Comparison of ENCODE assay signal across 9 cellular contexts in the genomic region with DNA sequence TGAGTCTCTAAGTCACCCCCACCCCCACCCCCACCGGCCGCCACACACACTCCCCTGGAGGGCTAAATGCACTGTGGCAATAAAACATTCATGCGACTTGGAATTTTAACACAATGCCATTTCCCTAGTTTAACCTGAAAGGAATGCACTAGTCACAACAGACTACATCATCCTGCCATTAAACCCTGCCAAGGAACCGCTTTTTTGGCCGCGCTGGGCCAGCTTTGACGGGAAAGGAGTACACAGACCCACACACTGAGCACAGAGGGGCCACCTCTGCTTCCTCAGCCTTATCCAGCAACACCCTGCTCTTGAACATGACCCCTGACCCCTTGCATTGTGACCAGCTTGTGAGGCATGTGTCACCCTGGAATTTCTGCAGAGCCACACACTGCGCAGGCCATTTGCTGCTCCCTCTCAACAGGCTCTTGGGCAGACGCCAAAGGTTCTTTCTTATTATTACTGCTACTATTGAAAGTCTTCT.
DNase-seq lines count a peak whose midpoint lies in the region; ATAC-seq and TF ChIP-seq lines count a peak whose summit lies in the region.
"Had no signal": no experiment of that assay in that cellular context is flagged by ENCODE, and none has a peak within 500 bp of the region (broad histone marks: within the 10 kb centered on the region; RNA-seq: fewer than 3 reads in every experiment).

No MANE protein-coding gene starts in this region.

- peaks cover 0 to 3% (median 0%) of the 10 kb centered on the region in 9 donors for H3K9me3 Mint-ChIP-seq in naive thymus-derived CD8-positive, alpha-beta T cell

- peak; percentile 56 to 97 for DNase-seq in ascending aorta (ENCODE audit: low spot score in 2 of 2)
- peak; percentile 72 for DNase-seq in hepatocyte (ENCODE audit: low spot score)
- DNase-seq in skeletal muscle cell (ENCODE audit: low read depth) = peak; percentile 100
- no peak for DNase-seq in activated CD4-positive, CD25-positive, alpha-beta regulatory T cell treated with anti-CD3 and anti-CD28 coated beads, Interleukin-2, amount 50 U/mL, for 72 hours
- DNase-seq in NOMO-1 (lab: John Stamatoyannopoulos, UW; ENCODE audit: unreplicated experiment in 2 of 2) = no peak
- DNase-seq in naive thymus-derived CD8-positive, alpha-beta T cell = no peak

- peak overlapping the region; percentile 74 for H3K4me2 ChIP-seq in hepatocyte

- no peak for ATAC-seq in naive thymus-derived CD8-positive, alpha-beta T cell
- no peak for ATAC-seq in HG03442 (IDR thresholded peaks at IDR 0.05; ENCODE audit: unreplicated experiment)

- H3K27me3 ChIP-seq in ascending aorta = no peaks in the 10 kb centered on the region
- H3K27me3 ChIP-seq in hepatocyte = no peaks in the 10 kb centered on the region

- H4K20me1 ChIP-seq in hepatocyte (ENCODE audit: insufficient read depth, poor library complexity, severe bottlenecking) = no peaks in the 10 kb centered on the region

- H3K27ac ChIP-seq in HEK293 (ENCODE audit: extremely low read depth, low read depth, low read length) = peak overlapping the region; percentile 86
- peak overlapping the region; percentile 85 to 94 for H3K27ac ChIP-seq in ascending aorta
- H3K27ac ChIP-seq in hepatocyte = peak overlapping the region; percentile 87
- H3K27ac ChIP-seq: parathyroid adenoma had no signal

- H3K9me3 ChIP-seq in HEK293 (ENCODE audit: control insufficient read depth, insufficient read depth, low read depth, low read length) = no peaks in the 10 kb centered on the region
- H3K9me3 ChIP-seq in ascending aorta = no peaks in the 10 kb centered on the region
- H3K9me3 ChIP-seq in hepatocyte (ENCODE audit: low read depth) = no peaks in the 10 kb centered on the region

- H3K27ac Mint-ChIP-seq in naive thymus-derived CD8-positive, alpha-beta T cell = no peak overlapping the region

- H3K4me3 Mint-ChIP-seq in naive thymus-derived CD8-positive, alpha-beta T cell = no peak overlapping the region

- H3K4me1 Mint-ChIP-seq in naive thymus-derived CD8-positive, alpha-beta T cell = peaks cover 0 to 4% (median 0%) of the 10 kb centered on the region in 4 donors

- CTCF ChIA-PET in HEK293 (lab: Yijun Ruan, JAX) = interaction anchor here (0.6 to 0.7 kb wide), 4 partner anchors 14 to 512 kb away, joined by 3 to 5 read pairs (median 4); no protein-coding TSS in a partner anchor

- no peaks in the 10 kb centered on the region for H3K36me3 Mint-ChIP-seq in naive thymus-derived CD8-positive, alpha-beta T cell

- TF ChIP-seq CTCF in HEK293 (tag by site-specific recombination; IDR thresholded peaks at IDR 0.05) (no peak), ascending aorta (IDR thresholded peaks at IDR 0.05) (no peak), hepatocyte (IDR thresholded peaks at IDR 0.05; ENCODE audit: poor library complexity) (no peak)

- peaks cover 2% of the 10 kb centered on the region for H3K79me2 ChIP-seq in hepatocyte
- H3K79me2 ChIP-seq: parathyroid adenoma had no signal

- intact Hi-C loops in ascending aorta (cut with DNase I) = loop anchor here (1.0 to 10.0 kb wide), 4 partner anchors 22 to 430 kb away; partner anchors contain the start of gene BNC2

- WGBS in hepatocyte (ENCODE audit: low lambda C conversion rate, missing lambda C conversion rate) = 12% methylated on average over 9 of the region's 9 CpGs

- H3K4me3 ChIP-seq in HEK293 (ENCODE audit: low read depth, low read length) (peak overlapping the region; percentile 42), ascending aorta (peak overlapping the region in 1 of 2 donors; percentile 64), hepatocyte (no peak overlapping the region), skeletal muscle cell (ENCODE audit: low read depth, low read length) (peak overlapping the region; percentile 42)

- POLR2A ChIA-PET in HEK293 (lab: Yijun Ruan, JAX) = interaction anchor here (0.6 to 1.4 kb wide), 6 partner anchors 14 to 161 kb away, joined by 3 to 13 read pairs (median 6); no protein-coding TSS in a partner anchor
- POLR2A ChIA-PET in naive thymus-derived CD8-positive, alpha-beta T cell (lab: Charles Lee) = no interaction called here

- H3K4me1 ChIP-seq in HEK293 (ENCODE audit: control insufficient read depth, insufficient read depth, low read length) (peaks cover 10% of the 10 kb centered on the region; the same call in 1 of the 2 replicates), ascending aorta (peaks cover 0 to 35% of the 10 kb centered on the region in 2 donors), hepatocyte (ENCODE audit: insufficient read depth) (peaks cover 26% of the 10 kb centered on the region)
- H3K4me1 ChIP-seq: parathyroid adenoma had no signal

- H2AFZ ChIP-seq in hepatocyte = no peak overlapping the region
- H2AFZ ChIP-seq: parathyroid adenoma had no signal

- peaks cover 0 to 12% (median 3%) of the 10 kb centered on the region in 5 donors for H3K27me3 Mint-ChIP-seq in naive thymus-derived CD8-positive, alpha-beta T cell

- H3K36me3 ChIP-seq in HEK293 (ENCODE audit: control insufficient read depth in 2 of 2, insufficient read depth in 1 of 2, low read length in 2 of 2) (no peaks in the 10 kb centered on the region), ascending aorta (no peaks in the 10 kb centered on the region), hepatocyte (replicated peaks; ENCODE audit: insufficient read depth, low read depth) (no peaks in the 10 kb centered on the region)

- no peaks in the 10 kb centered on the region for H3K9me2 ChIP-seq in hepatocyte (replicated peaks; ENCODE audit: insufficient read depth)

TF ChIP-seq in HEK293, 187 proteins besides CTCF, POLR2A, EP300 and RAD21 (continues in another document):
- TF ChIP-seq, protein P1, sequence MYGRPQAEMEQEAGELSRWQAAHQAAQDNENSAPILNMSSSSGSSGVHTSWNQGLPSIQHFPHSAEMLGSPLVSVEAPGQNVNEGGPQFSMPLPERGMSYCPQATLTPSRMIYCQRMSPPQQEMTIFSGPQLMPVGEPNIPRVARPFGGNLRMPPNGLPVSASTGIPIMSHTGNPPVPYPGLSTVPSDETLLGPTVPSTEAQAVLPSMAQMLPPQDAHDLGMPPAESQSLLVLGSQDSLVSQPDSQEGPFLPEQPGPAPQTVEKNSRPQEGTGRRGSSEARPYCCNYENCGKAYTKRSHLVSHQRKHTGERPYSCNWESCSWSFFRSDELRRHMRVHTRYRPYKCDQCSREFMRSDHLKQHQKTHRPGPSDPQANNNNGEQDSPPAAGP (tag by site-specific recombination; IDR thresholded peaks at IDR 0.05) = peak; percentile 58; the same call in 1 of the 2 replicates
- TF ChIP-seq MYNN (tag by site-specific recombination; IDR thresholded peaks at IDR 0.05; ENCODE audit: borderline replicate concordance) = no peak
- TF ChIP-seq ZBTB20 (tag by site-specific recombination; IDR thresholded peaks at IDR 0.05) = peak; percentile 38
- TF ChIP-seq REPIN1 (tag by site-specific recombination; IDR thresholded peaks at IDR 0.05; ENCODE audit: low read depth) = no peak
- no peak for TF ChIP-seq TCF7L2 (IDR thresholded peaks at IDR 0.05; ENCODE audit: borderline replicate concordance, low read depth, low read length)
- TF ChIP-seq IKZF3 (tag by site-specific recombination; IDR thresholded peaks at IDR 0.05) = peak; percentile 40; the same call in 1 of the 2 replicates
- no peak for TF ChIP-seq ZNF473 (tag by site-specific recombination; IDR thresholded peaks at IDR 0.05)
- TF ChIP-seq MEIS1 (CRISPR knock-in tag; IDR thresholded peaks at IDR 0.05; ENCODE audit: borderline replicate concordance) = no peak; the same call in 1 of the 2 replicates
- TF ChIP-seq ZSCAN30 (tag by site-specific recombination; IDR thresholded peaks at IDR 0.05) = 0 out of 2 replicates have a peak, but pooled peaks have one; percentile 49
- no peak for TF ChIP-seq ZBTB17 (tag by site-specific recombination; IDR thresholded peaks at IDR 0.05)
- TF ChIP-seq GLI2 (tag by site-specific recombination; IDR thresholded peaks at IDR 0.05; ENCODE audit: borderline replicate concordance, low read depth) = no peak
- TF ChIP-seq, protein P2, sequence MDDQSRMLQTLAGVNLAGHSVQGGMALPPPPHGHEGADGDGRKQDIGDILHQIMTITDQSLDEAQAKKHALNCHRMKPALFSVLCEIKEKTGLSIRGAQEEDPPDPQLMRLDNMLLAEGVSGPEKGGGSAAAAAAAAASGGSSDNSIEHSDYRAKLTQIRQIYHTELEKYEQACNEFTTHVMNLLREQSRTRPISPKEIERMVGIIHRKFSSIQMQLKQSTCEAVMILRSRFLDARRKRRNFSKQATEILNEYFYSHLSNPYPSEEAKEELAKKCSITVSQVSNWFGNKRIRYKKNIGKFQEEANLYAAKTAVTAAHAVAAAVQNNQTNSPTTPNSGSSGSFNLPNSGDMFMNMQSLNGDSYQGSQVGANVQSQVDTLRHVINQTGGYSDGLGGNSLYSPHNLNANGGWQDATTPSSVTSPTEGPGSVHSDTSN (CRISPR knock-in tag; IDR thresholded peaks at IDR 0.05) = no peak
- no peak for TF ChIP-seq ZNF324 (tag by site-specific recombination; IDR thresholded peaks at IDR 0.05)
- no peak for TF ChIP-seq ZNF626 (tag by site-specific recombination; IDR thresholded peaks at IDR 0.05)
- TF ChIP-seq ZNF48 (tag by site-specific recombination; IDR thresholded peaks at IDR 0.05) = no peak
- TF ChIP-seq ZNF132 (tag by site-specific recombination; IDR thresholded peaks at IDR 0.05; ENCODE audit: borderline replicate concordance) = no peak
- TF ChIP-seq, protein P3, sequence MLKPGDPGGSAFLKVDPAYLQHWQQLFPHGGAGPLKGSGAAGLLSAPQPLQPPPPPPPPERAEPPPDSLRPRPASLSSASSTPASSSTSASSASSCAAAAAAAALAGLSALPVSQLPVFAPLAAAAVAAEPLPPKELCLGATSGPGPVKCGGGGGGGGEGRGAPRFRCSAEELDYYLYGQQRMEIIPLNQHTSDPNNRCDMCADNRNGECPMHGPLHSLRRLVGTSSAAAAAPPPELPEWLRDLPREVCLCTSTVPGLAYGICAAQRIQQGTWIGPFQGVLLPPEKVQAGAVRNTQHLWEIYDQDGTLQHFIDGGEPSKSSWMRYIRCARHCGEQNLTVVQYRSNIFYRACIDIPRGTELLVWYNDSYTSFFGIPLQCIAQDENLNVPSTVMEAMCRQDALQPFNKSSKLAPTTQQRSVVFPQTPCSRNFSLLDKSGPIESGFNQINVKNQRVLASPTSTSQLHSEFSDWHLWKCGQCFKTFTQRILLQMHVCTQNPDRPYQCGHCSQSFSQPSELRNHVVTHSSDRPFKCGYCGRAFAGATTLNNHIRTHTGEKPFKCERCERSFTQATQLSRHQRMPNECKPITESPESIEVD (tag by site-specific recombination; IDR thresholded peaks at IDR 0.05) = peak; percentile 95
- peak; percentile 74 for TF ChIP-seq ZNF629 (tag by site-specific recombination; IDR thresholded peaks at IDR 0.05)
- TF ChIP-seq ZNF843 (tag by site-specific recombination; IDR thresholded peaks at IDR 0.05) = 0 out of 2 replicates have a peak, but pooled peaks have one; percentile 18
- TF ChIP-seq ZNF248 (tag by site-specific recombination; IDR thresholded peaks at IDR 0.05) = no peak
- TF ChIP-seq GLIS2 (tag by site-specific recombination; IDR thresholded peaks at IDR 0.05) = peak; percentile 52; the same call in 1 of the 2 replicates
- TF ChIP-seq ZNF133 (tag by site-specific recombination; IDR thresholded peaks at IDR 0.05) = no peak

Comparison
In these comparisons a context has a peak if more than half of its experiments do, and no peak if none do; other contexts are left out.
1. DNase-seq: peak in ascending aorta (2 of 2), hepatocyte (single experiment) and skeletal muscle cell (single experiment); none in activated CD4-positive, CD25-positive, alpha-beta regulatory T cell treated with anti-CD3 and anti-CD28 coated beads, Interleukin-2, amount 50 U/mL, for 72 hours (single experiment), NOMO-1 (0 of 2) and naive thymus-derived CD8-positive, alpha-beta T cell (0 of 10).
2. Peak in every context shown above with its lines, with median percentiles within 50 percentile points of each other: H3K27ac ChIP-seq.